Comparison of ENCODE assay signal across 15 cellular contexts in genomic region chr6:112912351-112913101, GRCh38.
DNase-seq lines count a peak whose midpoint lies in the region; ATAC-seq and TF ChIP-seq lines count a peak whose summit lies in the region.
"Had no signal": no experiment of that assay in that cellular context is flagged by ENCODE, and none has a peak within 500 bp of the region (broad histone marks: within the 10 kb centered on the region; RNA-seq: fewer than 3 reads in every experiment).

No MANE protein-coding gene starts in this region.

- peaks cover 12% of the 10 kb centered on the region; the same call in 1 of the 2 replicates for H3K4me1 ChIP-seq in GM23338 (ENCODE audit: insufficient read depth)
- H3K4me1 ChIP-seq in osteoblast (ENCODE audit: insufficient read depth, low read length) = peaks cover 18% of the 10 kb centered on the region
- H3K4me1 ChIP-seq in Caco-2 = no peaks in the 10 kb centered on the region

- ATAC-seq in GM23338 = peak; percentile 47; the same call in 2 of the 3 replicates
- no peak for ATAC-seq in activated T-cell treated with anti-CD3 and anti-CD28 coated beads, Interleukin-2, amount 50 U/mL, for 4 hours
- ATAC-seq: stimulated activated naive B cell treated with anti-CD40 and anti-IgM and Interleukin-4, amounts not matched to agents 10 μg/mL and 1 μg/mL and 100 μg/mL, for 72 hours had no signal

- CTCF ChIA-PET in Caco-2 (lab: Charles Lee) = no interaction called here

- no peaks in the 10 kb centered on the region for H3K9me2 ChIP-seq in GM23338 (ENCODE audit: insufficient read depth)

- H3K27me3 ChIP-seq in GM23338 (ENCODE audit: insufficient read depth) = no peaks in the 10 kb centered on the region
- H3K27me3 ChIP-seq in osteoblast (ENCODE audit: insufficient read depth, low read length) = no peaks in the 10 kb centered on the region
- no peaks in the 10 kb centered on the region for H3K27me3 ChIP-seq in Caco-2 (replicated peaks; ENCODE audit: control insufficient read depth, insufficient read depth, low read length)
- H3K27me3 ChIP-seq: vagina had no signal

- H3K36me3 ChIP-seq in GM23338 (ENCODE audit: insufficient read depth) (no peaks in the 10 kb centered on the region), osteoblast (ENCODE audit: insufficient read depth, low read length) (no peaks in the 10 kb centered on the region), Caco-2 (ENCODE audit: control insufficient read depth, insufficient read depth, low read length) (no peaks in the 10 kb centered on the region)
- H3K36me3 ChIP-seq: vagina, WERI-Rb-1 had no signal

- H3K79me2 ChIP-seq in GM23338 (replicated peaks; ENCODE audit: insufficient read depth) (no peaks in the 10 kb centered on the region), osteoblast (ENCODE audit: insufficient read depth, low read length) (no peaks in the 10 kb centered on the region)

- BruUV-seq in Caco-2 (replicated peaks; lab: Mats Ljungman, UMichigan) = no TSS peak

- peak overlapping the region; percentile 90 for H3K27ac Mint-ChIP-seq in GM23338
- H3K27ac Mint-ChIP-seq in Caco-2 (ENCODE audit: unreplicated experiment) = no peak overlapping the region
- H3K27ac Mint-ChIP-seq: CD4-positive, CD25-positive, alpha-beta regulatory T cell; immature natural killer cell; stimulated activated naive B cell treated with anti-CD40 and anti-IgM and Interleukin-4, amounts not matched to agents 10 μg/mL and 1 μg/mL and 100 μg/mL, for 72 hours had no signal

- H3K9me3 ChIP-seq in osteoblast (ENCODE audit: low read depth, low read length) = no peaks in the 10 kb centered on the region
- H3K9me3 ChIP-seq in Caco-2 = no peaks in the 10 kb centered on the region
- H3K9me3 ChIP-seq: vagina had no signal

- intact Hi-C loops in Caco-2 (cut with micrococcal nuclease; ENCODE audit: unreplicated experiment) = no loop called here

- H3F3A ChIP-seq in GM23338 (replicated peaks; ENCODE audit: low read depth) = no peaks in the 10 kb centered on the region

- POLR2A ChIA-PET in Caco-2 (lab: Charles Lee) = no interaction called here

- H3K4me1 Mint-ChIP-seq in GM23338 (peaks cover 17% of the 10 kb centered on the region; the same call in 2 of the 3 replicates), Caco-2 (ENCODE audit: low read depth, unreplicated experiment) (no peaks in the 10 kb centered on the region)
- H3K4me1 Mint-ChIP-seq in activated T-cell treated with anti-CD3 and anti-CD28 coated beads, Interleukin-2, amount 50 U/mL, for 4 hours (ENCODE audit: low read depth) = no peaks in the 10 kb centered on the region
- H3K4me1 Mint-ChIP-seq: CD4-positive, CD25-positive, alpha-beta regulatory T cell; immature natural killer cell; stimulated activated naive B cell treated with anti-CD40 and anti-IgM and Interleukin-4, amounts not matched to agents 10 μg/mL and 1 μg/mL and 100 μg/mL, for 72 hours had no signal

- H3K4me3 ChIP-seq in GM23338 (no peak overlapping the region), fibroblast of villous mesenchyme (ENCODE audit: low read depth, low read length) (no peak overlapping the region), osteoblast (ENCODE audit: insufficient read depth, low read length) (no peak overlapping the region), Caco-2 (ENCODE audit: low read depth, low read length) (no peak overlapping the region)
- H3K4me3 ChIP-seq: vagina had no signal

- DNase-seq in GM23338 (ENCODE audit: low spot score) (peak; percentile 44), amniotic epithelial cell (ENCODE audit: low read depth) (peak; percentile 55), fibroblast of villous mesenchyme (ENCODE audit: low read depth) (peak; percentile 59), osteoblast (ENCODE audit: insufficient read length, low spot score, missing footprints) (no peak), inferior parietal cortex (ENCODE audit: extremely low spot score) (no peak), Caco-2 (no peak), SW 1271 (lab: John Stamatoyannopoulos, UW) (no peak)
- no peak for DNase-seq in activated T-cell treated with anti-CD3 and anti-CD28 coated beads, Interleukin-2, amount 50 U/mL, for 4 hours
- DNase-seq: activated naive CD4-positive, alpha-beta T cell treated with Interleukin-2 at 50 U/mL for 16 hours; CD4-positive, CD25-positive, alpha-beta regulatory T cell; cortex of kidney; immature natural killer cell; stimulated activated naive B cell treated with anti-CD40 and anti-IgM and Interleukin-4, amounts not matched to agents 10 μg/mL and 1 μg/mL and 100 μg/mL, for 72 hours; WERI-Rb-1 had no signal

- H3K27ac ChIP-seq in GM23338 (ENCODE audit: low read depth) (peak overlapping the region; percentile 6; the same call in 1 of the 2 replicates), osteoblast (ENCODE audit: low read depth, low read length) (no peak overlapping the region)
- H3K27ac ChIP-seq: vagina, WERI-Rb-1 had no signal

- no peak overlapping the region for H3K4me3 Mint-ChIP-seq in GM23338
- H3K4me3 Mint-ChIP-seq in activated T-cell treated with anti-CD3 and anti-CD28 coated beads, Interleukin-2, amount 50 U/mL, for 4 hours = no peak overlapping the region
- no peak overlapping the region for H3K4me3 Mint-ChIP-seq in Caco-2 (ENCODE audit: unreplicated experiment)
- H3K4me3 Mint-ChIP-seq: CD4-positive, CD25-positive, alpha-beta regulatory T cell; immature natural killer cell; stimulated activated naive B cell treated with anti-CD40 and anti-IgM and Interleukin-4, amounts not matched to agents 10 μg/mL and 1 μg/mL and 100 μg/mL, for 72 hours had no signal

- H2AFZ ChIP-seq in GM23338 (no peak overlapping the region), osteoblast (ENCODE audit: low read length) (peak overlapping the region; percentile 26)

- TF ChIP-seq CTCF in GM23338 (conservative IDR thresholded peaks at IDR 0.05; ENCODE audit: low read depth in 2 of 2) (no peak), fibroblast of villous mesenchyme (IDR thresholded peaks at IDR 0.05; ENCODE audit: insufficient read depth, low read depth, low read length) (no peak), osteoblast (IDR thresholded peaks at IDR 0.05; ENCODE audit: extremely low read depth, low read depth, low read length) (no peak), Caco-2 (IDR thresholded peaks at IDR 0.05; ENCODE audit: insufficient read depth in 1 of 2, low read depth in 1 of 2, low read length in 1 of 2, severe bottlenecking in 1 of 2, unreplicated experiment in 1 of 2) (no peak)

- H4K20me1 ChIP-seq in GM23338 (replicated peaks; ENCODE audit: insufficient read depth) (no peaks in the 10 kb centered on the region), osteoblast (ENCODE audit: insufficient read depth, low read length) (no peaks in the 10 kb centered on the region)

- H3K4me2 ChIP-seq in GM23338 (no peak overlapping the region), osteoblast (ENCODE audit: insufficient read depth, low read length) (peak overlapping the region; percentile 6)

- H3K36me3 Mint-ChIP-seq in GM23338 (ENCODE audit: low read depth) (no peaks in the 10 kb centered on the region), Caco-2 (ENCODE audit: insufficient read depth, unreplicated experiment) (no peaks in the 10 kb centered on the region)
- no peaks in the 10 kb centered on the region for H3K36me3 Mint-ChIP-seq in activated T-cell treated with anti-CD3 and anti-CD28 coated beads, Interleukin-2, amount 50 U/mL, for 4 hours (ENCODE audit: insufficient read depth)
- H3K36me3 Mint-ChIP-seq: CD4-positive, CD25-positive, alpha-beta regulatory T cell; immature natural killer cell; stimulated activated naive B cell treated with anti-CD40 and anti-IgM and Interleukin-4, amounts not matched to agents 10 μg/mL and 1 μg/mL and 100 μg/mL, for 72 hours had no signal

- H3K27me3 Mint-ChIP-seq in GM23338 (ENCODE audit: insufficient read depth, low read depth, poor library complexity) (no peaks in the 10 kb centered on the region), Caco-2 (ENCODE audit: insufficient read depth, unreplicated experiment) (no peaks in the 10 kb centered on the region)
- H3K27me3 Mint-ChIP-seq in activated T-cell treated with anti-CD3 and anti-CD28 coated beads, Interleukin-2, amount 50 U/mL, for 4 hours (ENCODE audit: low read depth) = no peaks in the 10 kb centered on the region
- H3K27me3 Mint-ChIP-seq: CD4-positive, CD25-positive, alpha-beta regulatory T cell; stimulated activated naive B cell treated with anti-CD40 and anti-IgM and Interleukin-4, amounts not matched to agents 10 μg/mL and 1 μg/mL and 100 μg/mL, for 72 hours had no signal

- H3K9me3 Mint-ChIP-seq in GM23338 = no peaks in the 10 kb centered on the region; the same call in 2 of the 3 replicates
- peaks cover 3% of the 10 kb centered on the region for H3K9me3 Mint-ChIP-seq in activated T-cell treated with anti-CD3 and anti-CD28 coated beads, Interleukin-2, amount 50 U/mL, for 4 hours
- no peaks in the 10 kb centered on the region for H3K9me3 Mint-ChIP-seq in Caco-2 (ENCODE audit: unreplicated experiment)
- H3K9me3 Mint-ChIP-seq: stimulated activated naive B cell treated with anti-CD40 and anti-IgM and Interleukin-4, amounts not matched to agents 10 μg/mL and 1 μg/mL and 100 μg/mL, for 72 hours had no signal

TF ChIP-seq in GM23338, 12 proteins besides CTCF, POLR2A, EP300 and RAD21 (continues in another document):
- TF ChIP-seq CREB1 (CRISPR knock-in tag; IDR thresholded peaks at IDR 0.05; ENCODE audit: low read depth) (no peak), ETS1 (IDR thresholded peaks at IDR 0.05) (no peak), STAT1 (IDR thresholded peaks at IDR 0.05; ENCODE audit: unreplicated experiment) (no peak), EZH2phosphoT487 (IDR thresholded peaks at IDR 0.05; ENCODE audit: unreplicated experiment) (no peak), EZH2 (IDR thresholded peaks at IDR 0.05; ENCODE audit: low read depth, unreplicated experiment) (no peak), NANOG (IDR thresholded peaks at IDR 0.05; ENCODE audit: borderline replicate concordance) (no peak)

Comparison
In these comparisons a context has a peak if more than half of its experiments do, and no peak if none do; other contexts are left out.
1. DNase-seq: peak in GM23338 (single experiment), amniotic epithelial cell (single experiment) and fibroblast of villous mesenchyme (single experiment); none in osteoblast (single experiment), inferior parietal cortex (single experiment), activated T-cell treated with anti-CD3 and anti-CD28 coated beads, Interleukin-2, amount 50 U/mL, for 4 hours (single experiment), Caco-2 (0 of 2) and SW 1271 (0 of 2).